In the genomic region with DNA sequence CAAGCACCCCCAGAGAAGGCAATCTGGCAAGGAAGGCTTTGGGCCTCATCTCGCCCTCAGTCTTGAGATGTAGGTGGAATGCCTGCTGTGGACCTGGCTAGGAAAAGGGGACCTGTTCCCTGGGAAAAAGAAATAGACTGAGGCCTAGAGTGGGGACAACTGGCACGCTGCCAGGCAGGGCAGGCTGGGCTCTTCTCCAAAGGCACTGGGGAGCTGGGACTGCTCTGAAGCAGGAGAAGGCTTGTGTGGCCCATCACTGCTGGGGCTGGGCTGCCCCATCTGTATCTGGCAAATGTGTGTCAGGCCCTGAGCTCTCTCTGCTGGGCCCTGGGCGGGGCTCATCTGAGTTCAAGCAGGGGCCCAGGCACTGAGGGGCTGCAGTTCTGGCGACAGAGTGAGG, we compare ENCODE assay signal across 9 cellular contexts. TPM values are rescaled to one million over a fixed set of nuclear protein-coding genes. Genes with fewer than 3 reads are reported as not detected.
DNase-seq lines count a peak whose midpoint lies in the region; ATAC-seq and TF ChIP-seq lines count a peak whose summit lies in the region.
"Had no signal": no experiment of that assay in that cellular context is flagged by ENCODE, and none has a peak within 500 bp of the region (broad histone marks: within the 10 kb centered on the region; RNA-seq: fewer than 3 reads in every experiment).

No MANE protein-coding gene starts in this region.

- H3K27me3 ChIP-seq in BLaER1: no peaks in the 10 kb centered on the region
- H3K27me3 ChIP-seq in WERI-Rb-1 (ENCODE audit: insufficient read depth, low read depth, severe bottlenecking): no peaks in the 10 kb centered on the region

- H3K4me3 ChIP-seq in BLaER1 (no peak overlapping the region), WERI-Rb-1 (ENCODE audit: low read depth, low read length) (no peak overlapping the region), mucosa of descending colon (no peak overlapping the region)

- H3K27ac ChIP-seq in BLaER1 (peak overlapping the region; percentile 39), WERI-Rb-1 (peak overlapping the region; percentile 31)

- intact Hi-C loops in mucosa of descending colon (cut with DNase I, micrococcal nuclease): no loop called here

- H3K9me3 ChIP-seq in BLaER1 (no peaks in the 10 kb centered on the region), WERI-Rb-1 (ENCODE audit: severe bottlenecking) (no peaks in the 10 kb centered on the region), mucosa of descending colon (no peaks in the 10 kb centered on the region)

- H3K36me3 ChIP-seq in BLaER1 (peaks cover 38% of the 10 kb centered on the region), WERI-Rb-1 (peaks cover 28% of the 10 kb centered on the region), mucosa of descending colon (ENCODE audit: low read depth) (no peaks in the 10 kb centered on the region)

- peaks cover 51% of the 10 kb centered on the region for H4K20me1 ChIP-seq in BLaER1

- peak overlapping the region; percentile 98 for H3K4me2 ChIP-seq in BLaER1

- peaks cover 48% of the 10 kb centered on the region for H3K4me1 ChIP-seq in BLaER1
- H3K4me1 ChIP-seq in mucosa of descending colon (ENCODE audit: low read depth): peaks cover 11% of the 10 kb centered on the region

- ATAC-seq in mucosa of descending colon (no peak), GM21447 (IDR thresholded peaks at IDR 0.05; ENCODE audit: unreplicated experiment) (no peak)
- ATAC-seq: naive thymus-derived CD4-positive, alpha-beta T cell had no signal

- DNase-seq in WERI-Rb-1 (no peak), mucosa of descending colon (peak in 2 of 3 donors; percentile 16 to 27), MV-4-11 (lab: John Stamatoyannopoulos, UW) (no peak)
- DNase-seq in stimulated activated CD4-positive, alpha-beta T cell treated with anti-CD3 and anti-CD28 coated beads, Interleukin-4, amount 100 ng/mL, for 4 hours: no peak
- DNase-seq: activated naive CD4-positive, alpha-beta T cell treated with anti-CD3 and anti-CD28 coated beads, Interleukin-2, amount 10 ng/mL, durations not matched to agents 7 days and 5 days; naive thymus-derived CD4-positive, alpha-beta T cell; stimulated activated CD4-positive, alpha-beta T cell treated with anti-CD3 and anti-CD28 coated beads, Interleukin-12 subunit alpha, Interleukin-12 subunit beta, amount 100 ng/mL, for 4 hours had no signal

- no peak for TF ChIP-seq CTCF in WERI-Rb-1 (IDR thresholded peaks at IDR 0.05; ENCODE audit: low read depth, low read length)
- TF ChIP-seq CTCF in mucosa of descending colon (IDR thresholded peaks at IDR 0.05): no peak

- peak overlapping the region; percentile 39 for H3K9ac ChIP-seq in BLaER1

RNA-seq across cellular contexts. Expression of gene ARVCF, which starts 32.9 kb away (rescaled TPM):
- total RNA-seq in mucosa of descending colon: 10 to 100 TPM; 11.2 to 15.3 (median 15.1) TPM

RNA-seq across cellular contexts. Expression of gene TANGO2, which starts 37.2 kb away (rescaled TPM):
- total RNA-seq in mucosa of descending colon: 10 to 100 TPM; 17.5 to 29.7 (median 27.6) TPM

RNA-seq across cellular contexts. Expression of gene TXNRD2, which starts 42.1 kb away (rescaled TPM):
- 10 to 100 TPM; 20.9 to 23.6 (median 22.6) TPM for total RNA-seq in mucosa of descending colon

RNA-seq across cellular contexts. Expression of gene COMT, which starts 42.1 kb away (rescaled TPM):
- total RNA-seq in mucosa of descending colon: 10 to 100 TPM; 61.2 to 88.7 (median 70.7) TPM

Comparison
In these comparisons a context has a peak if more than half of its experiments do, and no peak if none do; other contexts are left out.
1. DNase-seq: peak in mucosa of descending colon (2 of 3); none in WERI-Rb-1 (single experiment), MV-4-11 (single experiment) and stimulated activated CD4-positive, alpha-beta T cell treated with anti-CD3 and anti-CD28 coated beads, Interleukin-4, amount 100 ng/mL, for 4 hours (0 of 2).